24 cellular contexts compared by ENCODE assay signal in the genomic region with DNA sequence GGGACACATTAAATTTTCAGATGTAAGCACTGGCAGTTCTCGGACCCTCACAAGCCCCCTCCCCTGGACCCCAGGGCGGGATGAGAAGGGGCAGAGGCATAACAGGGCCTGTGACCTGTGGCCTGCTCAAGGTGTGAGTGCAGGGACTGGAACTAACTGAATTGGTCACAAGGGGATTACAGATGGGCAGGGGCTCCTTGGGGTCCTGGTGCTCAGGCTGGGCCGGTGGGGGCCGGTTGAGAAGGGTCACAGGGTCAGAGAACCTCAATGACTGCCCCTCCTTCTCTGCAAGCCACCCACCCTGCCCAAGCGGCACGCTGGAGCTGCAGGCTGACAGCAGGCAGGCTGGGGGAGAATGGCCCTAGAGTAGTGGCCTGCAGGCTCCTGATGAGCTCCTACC.
"Had no signal": no experiment of that assay in that cellular context is flagged by ENCODE, and none has a peak within 500 bp of the region (broad histone marks: within the 10 kb centered on the region; RNA-seq: fewer than 3 reads in every experiment).

No MANE protein-coding gene starts in this region.

- H3K9me3 ChIP-seq: ovary, prostate gland, suprapubic skin had no signal

- H3K4me3 ChIP-seq: left ventricle myocardium inferior, ovary, prostate gland, skin epidermis, suprapubic skin, thoracic aorta, tibial artery, upper lobe of right lung had no signal

- FAIRE-seq: islet of Langerhans, urothelium cell line had no signal

- H3K4me1 Mint-ChIP-seq: immature natural killer cell; memory B cell; naive thymus-derived CD8-positive, alpha-beta T cell; stimulated activated effector memory CD8-positive, alpha-beta T cell treated with anti-CD3 and anti-CD28 coated beads, Interleukin-12 subunit alpha, Interleukin-12 subunit beta, amount 100 ng/mL, for 72 hours had no signal

- H3K36me3 ChIP-seq: left ventricle myocardium inferior, ovary, prostate gland, suprapubic skin, thoracic aorta, tibial artery, upper lobe of right lung had no signal

- DNase-seq: hypothalamus; immature natural killer cell; left ventricle myocardium inferior; naive thymus-derived CD8-positive, alpha-beta T cell; ovary; retina; right cardiac atrium; stimulated activated CD4-positive, alpha-beta T cell treated with anti-CD3 and anti-CD28 coated beads, Interleukin-4, amount 100 ng/mL, for 24 hours; stimulated activated naive CD4-positive, alpha-beta T cell; tibial artery; trophoblast cell; upper lobe of right lung had no signal

- H3K27me3 ChIP-seq: ovary had no signal

- H3K4me1 ChIP-seq: left ventricle myocardium inferior, prostate gland, suprapubic skin, tibial artery, upper lobe of right lung had no signal

- H3K27ac Mint-ChIP-seq: immature natural killer cell; memory B cell; naive thymus-derived CD8-positive, alpha-beta T cell; stimulated activated effector memory CD8-positive, alpha-beta T cell treated with anti-CD3 and anti-CD28 coated beads, Interleukin-12 subunit alpha, Interleukin-12 subunit beta, amount 100 ng/mL, for 72 hours; stimulated activated naive CD8-positive, alpha-beta T cell treated with anti-CD3 and anti-CD28 coated beads, Interleukin-15, Interleukin-2, amounts not matched to agents 100 ng/mL and 50 ng/mL, for 24 hours had no signal

- H3K9me3 Mint-ChIP-seq: stimulated activated effector memory CD8-positive, alpha-beta T cell treated with anti-CD3 and anti-CD28 coated beads, Interleukin-12 subunit alpha, Interleukin-12 subunit beta, amount 100 ng/mL, for 72 hours had no signal

- H3K4me3 Mint-ChIP-seq: immature natural killer cell; memory B cell; naive thymus-derived CD8-positive, alpha-beta T cell; nephron; neural crest cell; stimulated activated effector memory CD8-positive, alpha-beta T cell treated with anti-CD3 and anti-CD28 coated beads, Interleukin-12 subunit alpha, Interleukin-12 subunit beta, amount 100 ng/mL, for 72 hours; stimulated activated naive CD8-positive, alpha-beta T cell treated with anti-CD3 and anti-CD28 coated beads, Interleukin-15, Interleukin-2, amounts not matched to agents 100 ng/mL and 50 ng/mL, for 24 hours had no signal

- H3K27ac ChIP-seq: left ventricle myocardium inferior, ovary, prostate gland, skin epidermis, suprapubic skin, thoracic aorta, tibial artery, upper lobe of right lung had no signal

- H3K36me3 Mint-ChIP-seq: stimulated activated effector memory CD8-positive, alpha-beta T cell treated with anti-CD3 and anti-CD28 coated beads, Interleukin-12 subunit alpha, Interleukin-12 subunit beta, amount 100 ng/mL, for 72 hours had no signal

- ATAC-seq: naive thymus-derived CD8-positive, alpha-beta T cell; right cardiac atrium; sciatic nerve; stimulated activated effector memory CD8-positive, alpha-beta T cell treated with anti-CD3 and anti-CD28 coated beads, Interleukin-12 subunit alpha, Interleukin-12 subunit beta, amount 100 ng/mL, for 72 hours; upper lobe of right lung had no signal
